Comparison of ENCODE assay signal across 21 cellular contexts in genomic region chr20:2146080-2146867, GRCh38.
"Had no signal": no experiment of that assay in that cellular context is flagged by ENCODE, and none has a peak within 500 bp of the region (broad histone marks: within the 10 kb centered on the region; RNA-seq: fewer than 3 reads in every experiment).

No MANE protein-coding gene starts in this region.

- H3K9me3 ChIP-seq: adrenal gland, colonic mucosa, esophagus squamous epithelium, gastrocnemius medialis, testis had no signal

- H3K27ac Mint-ChIP-seq: activated naive CD8-positive, alpha-beta T cell; effector memory CD8-positive, alpha-beta T cell; stimulated activated effector memory CD8-positive, alpha-beta T cell treated with anti-CD3 and anti-CD28 coated beads, Interleukin-12 subunit alpha, Interleukin-12 subunit beta, amount 100 ng/mL, for 72 hours; WTC11 had no signal

- ATAC-seq: effector memory CD8-positive, alpha-beta T cell; gastrocnemius medialis; left colon; stimulated activated effector memory CD8-positive, alpha-beta T cell treated with anti-CD3 and anti-CD28 coated beads, Interleukin-12 subunit alpha, Interleukin-12 subunit beta, amount 100 ng/mL, for 72 hours; WTC11 had no signal

- FAIRE-seq: astrocyte had no signal

- H3K27me3 ChIP-seq: adrenal gland, colonic mucosa, dorsolateral prefrontal cortex, esophagus squamous epithelium, gastrocnemius medialis, testis had no signal

- H3K9me3 Mint-ChIP-seq: effector memory CD8-positive, alpha-beta T cell; naive B cell; stimulated activated effector memory CD8-positive, alpha-beta T cell treated with anti-CD3 and anti-CD28 coated beads, Interleukin-12 subunit alpha, Interleukin-12 subunit beta, amount 100 ng/mL, for 72 hours; WTC11 had no signal

- H3K4me3 Mint-ChIP-seq: activated naive CD8-positive, alpha-beta T cell; effector memory CD8-positive, alpha-beta T cell; stimulated activated effector memory CD8-positive, alpha-beta T cell treated with anti-CD3 and anti-CD28 coated beads, Interleukin-12 subunit alpha, Interleukin-12 subunit beta, amount 100 ng/mL, for 72 hours; WTC11 had no signal

- H3K4me1 ChIP-seq: colonic mucosa, testis had no signal

- H3K4me3 ChIP-seq: adrenal gland, colonic mucosa, dorsolateral prefrontal cortex, esophagus squamous epithelium, gastrocnemius medialis, lung, testis had no signal

- H3K27ac ChIP-seq: adrenal gland, colonic mucosa, dorsolateral prefrontal cortex, esophagus squamous epithelium, gastrocnemius medialis, testis had no signal

- H3K27me3 Mint-ChIP-seq: activated naive CD8-positive, alpha-beta T cell; effector memory CD8-positive, alpha-beta T cell; naive B cell had no signal

- DNase-seq: activated T-cell treated with anti-CD3 and anti-CD28 coated beads, Interleukin-2, amount 50 U/mL, for 1 hour; adrenal gland; colonic mucosa; dorsolateral prefrontal cortex; effector memory CD8-positive, alpha-beta T cell; esophagus squamous epithelium; gastrocnemius medialis; head of caudate nucleus; left colon; naive B cell; occipital lobe; stimulated activated CD4-positive, alpha-beta T cell treated with anti-CD3 and anti-CD28 coated beads, Interleukin-1b, Interleukin-23, amount 100 ng/mL, for 48 hours; T-helper 1 cell; T-helper 9 cell; testis; trophoblast cell had no signal
